2 cellular contexts compared by ENCODE assay signal in genomic region chr7:149775176-149775556, GRCh38.
TF ChIP-seq lines count a peak whose summit lies in the region.

No MANE protein-coding gene starts in this region.

TF ChIP-seq in HEK293, 187 proteins besides CTCF, POLR2A, EP300 and RAD21:
- TF ChIP-seq EGR2 (tag by site-specific recombination; IDR thresholded peaks at IDR 0.05; ENCODE audit: low read depth) (peak; percentile 17; the same call in 1 of the 2 replicates), ZFHX2 (tag by site-specific recombination; conservative IDR thresholded peaks at IDR 0.05) (peak; percentile 48), ZNF140 (tag by site-specific recombination; IDR thresholded peaks at IDR 0.05) (no peak), WT1 (tag by site-specific recombination; IDR thresholded peaks at IDR 0.05) (no peak), ZNF654 (tag by site-specific recombination; IDR thresholded peaks at IDR 0.05; ENCODE audit: low read depth) (no peak)

TF ChIP-seq in SK-N-SH, 30 proteins besides CTCF, POLR2A, EP300 and RAD21:
- no peak for TF ChIP-seq FOSL2 (IDR thresholded peaks at IDR 0.05; ENCODE audit: borderline replicate concordance, low read depth)
- TF ChIP-seq GABPA (IDR thresholded peaks at IDR 0.05; ENCODE audit: low read depth): no peak
- no peak for TF ChIP-seq RCOR1 (IDR thresholded peaks at IDR 0.05; ENCODE audit: low read length)
- TF ChIP-seq, protein P1, sequence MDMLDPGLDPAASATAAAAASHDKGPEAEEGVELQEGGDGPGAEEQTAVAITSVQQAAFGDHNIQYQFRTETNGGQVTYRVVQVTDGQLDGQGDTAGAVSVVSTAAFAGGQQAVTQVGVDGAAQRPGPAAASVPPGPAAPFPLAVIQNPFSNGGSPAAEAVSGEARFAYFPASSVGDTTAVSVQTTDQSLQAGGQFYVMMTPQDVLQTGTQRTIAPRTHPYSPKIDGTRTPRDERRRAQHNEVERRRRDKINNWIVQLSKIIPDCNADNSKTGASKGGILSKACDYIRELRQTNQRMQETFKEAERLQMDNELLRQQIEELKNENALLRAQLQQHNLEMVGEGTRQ (IDR thresholded peaks at IDR 0.05; ENCODE audit: borderline replicate concordance, low read depth, low read length): no peak
- TF ChIP-seq SMC3 (IDR thresholded peaks at IDR 0.05; ENCODE audit: low read depth, low read length): no peak
- TF ChIP-seq FOXJ3 (CRISPR knock-in tag; IDR thresholded peaks at IDR 0.05): no peak
- no peak for TF ChIP-seq TAF1 (IDR thresholded peaks at IDR 0.05; ENCODE audit: borderline replicate concordance, low read depth, low read length)
- TF ChIP-seq MXI1 (IDR thresholded peaks at IDR 0.05; ENCODE audit: low read depth, low read length): no peak
- no peak for TF ChIP-seq FOXM1 (IDR thresholded peaks at IDR 0.05; ENCODE audit: low read depth)
- TF ChIP-seq TEAD4 (IDR thresholded peaks at IDR 0.05; ENCODE audit: borderline replicate concordance, insufficient read depth): no peak
- TF ChIP-seq YY1 (IDR thresholded peaks at IDR 0.05; ENCODE audit: low read depth): no peak
- no peak for TF ChIP-seq CHD2 (IDR thresholded peaks at IDR 0.05; ENCODE audit: low read length, partially characterized antibody)
